1 cellular context compared by ENCODE assay signal in the genomic region with DNA sequence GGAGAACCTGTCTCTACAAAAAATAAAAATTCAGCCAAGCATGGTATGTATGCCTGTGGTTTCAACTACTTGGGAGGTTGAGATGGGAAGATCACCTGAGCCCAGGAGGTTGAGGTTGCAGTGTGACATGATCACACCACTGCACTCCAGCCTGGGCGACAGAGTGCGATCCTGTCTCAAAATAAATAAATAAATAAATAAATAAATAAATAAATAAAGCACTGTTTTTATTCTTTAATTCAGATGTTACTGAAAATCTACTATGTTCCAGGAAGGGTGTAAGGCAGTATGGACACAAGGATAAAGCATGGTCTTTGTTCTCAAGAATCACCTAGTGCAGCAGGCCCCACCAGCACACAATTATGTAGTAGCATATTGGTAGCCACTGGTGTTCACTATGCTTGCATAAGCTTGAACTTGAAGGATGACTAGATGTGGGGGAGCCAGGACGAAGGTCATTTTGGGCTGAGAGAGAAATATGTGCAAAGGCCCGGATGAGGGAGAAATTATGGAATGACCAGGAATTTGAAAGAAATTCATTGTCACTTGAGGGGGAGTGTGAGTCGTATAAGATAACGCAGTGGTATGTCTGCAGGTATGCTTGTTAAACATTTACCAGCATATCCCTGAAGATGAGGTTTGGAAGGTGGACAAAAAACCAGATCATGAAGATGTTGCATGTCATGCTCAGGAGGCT.
TF ChIP-seq lines count a peak whose summit lies in the region.

No MANE protein-coding gene starts in this region.

TF ChIP-seq in SK-N-SH, 30 proteins besides CTCF, POLR2A, EP300 and RAD21:
- TF ChIP-seq, protein P1, sequence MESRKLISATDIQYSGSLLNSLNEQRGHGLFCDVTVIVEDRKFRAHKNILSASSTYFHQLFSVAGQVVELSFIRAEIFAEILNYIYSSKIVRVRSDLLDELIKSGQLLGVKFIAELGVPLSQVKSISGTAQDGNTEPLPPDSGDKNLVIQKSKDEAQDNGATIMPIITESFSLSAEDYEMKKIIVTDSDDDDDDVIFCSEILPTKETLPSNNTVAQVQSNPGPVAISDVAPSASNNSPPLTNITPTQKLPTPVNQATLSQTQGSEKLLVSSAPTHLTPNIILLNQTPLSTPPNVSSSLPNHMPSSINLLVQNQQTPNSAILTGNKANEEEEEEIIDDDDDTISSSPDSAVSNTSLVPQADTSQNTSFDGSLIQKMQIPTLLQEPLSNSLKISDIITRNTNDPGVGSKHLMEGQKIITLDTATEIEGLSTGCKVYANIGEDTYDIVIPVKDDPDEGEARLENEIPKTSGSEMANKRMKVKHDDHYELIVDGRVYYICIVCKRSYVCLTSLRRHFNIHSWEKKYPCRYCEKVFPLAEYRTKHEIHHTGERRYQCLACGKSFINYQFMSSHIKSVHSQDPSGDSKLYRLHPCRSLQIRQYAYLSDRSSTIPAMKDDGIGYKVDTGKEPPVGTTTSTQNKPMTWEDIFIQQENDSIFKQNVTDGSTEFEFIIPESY (IDR thresholded peaks at IDR 0.05; ENCODE audit: borderline replicate concordance, low read depth): no peak
- TF ChIP-seq FOSL2 (IDR thresholded peaks at IDR 0.05; ENCODE audit: borderline replicate concordance, low read depth): no peak
- TF ChIP-seq FOXJ3 (CRISPR knock-in tag; IDR thresholded peaks at IDR 0.05): no peak
- no peak for TF ChIP-seq EZH2phosphoT487 (IDR thresholded peaks at IDR 0.05; ENCODE audit: borderline replicate concordance, low read depth)
- TF ChIP-seq, protein P2, sequence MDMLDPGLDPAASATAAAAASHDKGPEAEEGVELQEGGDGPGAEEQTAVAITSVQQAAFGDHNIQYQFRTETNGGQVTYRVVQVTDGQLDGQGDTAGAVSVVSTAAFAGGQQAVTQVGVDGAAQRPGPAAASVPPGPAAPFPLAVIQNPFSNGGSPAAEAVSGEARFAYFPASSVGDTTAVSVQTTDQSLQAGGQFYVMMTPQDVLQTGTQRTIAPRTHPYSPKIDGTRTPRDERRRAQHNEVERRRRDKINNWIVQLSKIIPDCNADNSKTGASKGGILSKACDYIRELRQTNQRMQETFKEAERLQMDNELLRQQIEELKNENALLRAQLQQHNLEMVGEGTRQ (IDR thresholded peaks at IDR 0.05; ENCODE audit: borderline replicate concordance, low read depth, low read length): no peak
- TF ChIP-seq TEAD4 (IDR thresholded peaks at IDR 0.05; ENCODE audit: borderline replicate concordance, insufficient read depth): no peak
- TF ChIP-seq TCF12 (IDR thresholded peaks at IDR 0.05): no peak
- TF ChIP-seq, protein P3, sequence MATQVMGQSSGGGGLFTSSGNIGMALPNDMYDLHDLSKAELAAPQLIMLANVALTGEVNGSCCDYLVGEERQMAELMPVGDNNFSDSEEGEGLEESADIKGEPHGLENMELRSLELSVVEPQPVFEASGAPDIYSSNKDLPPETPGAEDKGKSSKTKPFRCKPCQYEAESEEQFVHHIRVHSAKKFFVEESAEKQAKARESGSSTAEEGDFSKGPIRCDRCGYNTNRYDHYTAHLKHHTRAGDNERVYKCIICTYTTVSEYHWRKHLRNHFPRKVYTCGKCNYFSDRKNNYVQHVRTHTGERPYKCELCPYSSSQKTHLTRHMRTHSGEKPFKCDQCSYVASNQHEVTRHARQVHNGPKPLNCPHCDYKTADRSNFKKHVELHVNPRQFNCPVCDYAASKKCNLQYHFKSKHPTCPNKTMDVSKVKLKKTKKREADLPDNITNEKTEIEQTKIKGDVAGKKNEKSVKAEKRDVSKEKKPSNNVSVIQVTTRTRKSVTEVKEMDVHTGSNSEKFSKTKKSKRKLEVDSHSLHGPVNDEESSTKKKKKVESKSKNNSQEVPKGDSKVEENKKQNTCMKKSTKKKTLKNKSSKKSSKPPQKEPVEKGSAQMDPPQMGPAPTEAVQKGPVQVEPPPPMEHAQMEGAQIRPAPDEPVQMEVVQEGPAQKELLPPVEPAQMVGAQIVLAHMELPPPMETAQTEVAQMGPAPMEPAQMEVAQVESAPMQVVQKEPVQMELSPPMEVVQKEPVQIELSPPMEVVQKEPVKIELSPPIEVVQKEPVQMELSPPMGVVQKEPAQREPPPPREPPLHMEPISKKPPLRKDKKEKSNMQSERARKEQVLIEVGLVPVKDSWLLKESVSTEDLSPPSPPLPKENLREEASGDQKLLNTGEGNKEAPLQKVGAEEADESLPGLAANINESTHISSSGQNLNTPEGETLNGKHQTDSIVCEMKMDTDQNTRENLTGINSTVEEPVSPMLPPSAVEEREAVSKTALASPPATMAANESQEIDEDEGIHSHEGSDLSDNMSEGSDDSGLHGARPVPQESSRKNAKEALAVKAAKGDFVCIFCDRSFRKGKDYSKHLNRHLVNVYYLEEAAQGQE (IDR thresholded peaks at IDR 0.05; ENCODE audit: low read depth, low read length): no peak
- no peak for TF ChIP-seq GABPA (IDR thresholded peaks at IDR 0.05; ENCODE audit: low read depth)
- TF ChIP-seq NRF1 (IDR thresholded peaks at IDR 0.05; ENCODE audit: low read depth, low read length): no peak
- TF ChIP-seq, protein P4, sequence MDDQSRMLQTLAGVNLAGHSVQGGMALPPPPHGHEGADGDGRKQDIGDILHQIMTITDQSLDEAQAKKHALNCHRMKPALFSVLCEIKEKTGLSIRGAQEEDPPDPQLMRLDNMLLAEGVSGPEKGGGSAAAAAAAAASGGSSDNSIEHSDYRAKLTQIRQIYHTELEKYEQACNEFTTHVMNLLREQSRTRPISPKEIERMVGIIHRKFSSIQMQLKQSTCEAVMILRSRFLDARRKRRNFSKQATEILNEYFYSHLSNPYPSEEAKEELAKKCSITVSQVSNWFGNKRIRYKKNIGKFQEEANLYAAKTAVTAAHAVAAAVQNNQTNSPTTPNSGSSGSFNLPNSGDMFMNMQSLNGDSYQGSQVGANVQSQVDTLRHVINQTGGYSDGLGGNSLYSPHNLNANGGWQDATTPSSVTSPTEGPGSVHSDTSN (IDR thresholded peaks at IDR 0.05): no peak
- TF ChIP-seq FOXM1 (IDR thresholded peaks at IDR 0.05; ENCODE audit: low read depth): no peak
- no peak for TF ChIP-seq SIN3A (IDR thresholded peaks at IDR 0.05; ENCODE audit: borderline replicate concordance, low read depth, low read length)
- no peak for TF ChIP-seq POLR2AphosphoS5 (IDR thresholded peaks at IDR 0.05; ENCODE audit: low read depth, low read length)
- TF ChIP-seq NFIC (IDR thresholded peaks at IDR 0.05; ENCODE audit: borderline replicate concordance): no peak
- TF ChIP-seq, protein P5, sequence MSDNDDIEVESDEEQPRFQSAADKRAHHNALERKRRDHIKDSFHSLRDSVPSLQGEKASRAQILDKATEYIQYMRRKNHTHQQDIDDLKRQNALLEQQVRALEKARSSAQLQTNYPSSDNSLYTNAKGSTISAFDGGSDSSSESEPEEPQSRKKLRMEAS (IDR thresholded peaks at IDR 0.05; ENCODE audit: low read depth): no peak
TF ChIP-seq in SK-N-SH: peak in this region for 0.
